In genomic region chr1:40399984-40400704, GRCh38 we compare ENCODE assay signal across 9 cellular contexts. TPM values are rescaled to one million over a fixed set of nuclear protein-coding genes. Genes with fewer than 3 reads are reported as not detected.
DNase-seq lines count a peak whose midpoint lies in the region; ATAC-seq and TF ChIP-seq lines count a peak whose summit lies in the region.
"Had no signal": no experiment of that assay in that cellular context is flagged by ENCODE, and none has a peak within 500 bp of the region (broad histone marks: within the 10 kb centered on the region; RNA-seq: fewer than 3 reads in every experiment).

No MANE protein-coding gene starts in this region.

- peak in 1 of 4 donors; percentile 22 for TF ChIP-seq POLR2A in esophagus squamous epithelium (IDR thresholded peaks at IDR 0.05)

- H3K4me1 Mint-ChIP-seq in CD4-positive, alpha-beta memory T cell: peaks cover 66 to 96% (median 82%) of the 10 kb centered on the region in 4 donors
- H3K4me1 Mint-ChIP-seq in endothelial cell (ENCODE audit: unreplicated experiment): no peaks in the 10 kb centered on the region

- H3K4me3 Mint-ChIP-seq in CD4-positive, alpha-beta memory T cell: peak overlapping the region; percentile 43 to 72 (median 65)
- H3K4me3 Mint-ChIP-seq in endothelial cell (ENCODE audit: unreplicated experiment): no peak overlapping the region

- ATAC-seq in GM19351 (IDR thresholded peaks at IDR 0.05; ENCODE audit: unreplicated experiment) (peak; percentile 80), HG03521 (IDR thresholded peaks at IDR 0.05; ENCODE audit: unreplicated experiment) (peak; percentile 45)

- intact Hi-C loops in CD4-positive, alpha-beta memory T cell (cut with micrococcal nuclease): no loop called here
- intact Hi-C loops in esophagus squamous epithelium (cut with DNase I): loop anchor here (10.0 kb wide), 1 partner anchor 255 kb away; no protein-coding TSS in a partner anchor

- peak overlapping the region; percentile 22 to 91 (median 82) for H3K27ac Mint-ChIP-seq in CD4-positive, alpha-beta memory T cell
- no peak overlapping the region for H3K27ac Mint-ChIP-seq in endothelial cell (ENCODE audit: unreplicated experiment)

- CTCF ChIA-PET in CD4-positive, alpha-beta memory T cell (lab: Charles Lee; ENCODE audit: partially characterized antibody): interaction anchor here (0.8 to 2.2 kb wide), 14 partner anchors 8 to 256 kb away, joined by 3 to 14 read pairs (median 4); no protein-coding TSS in a partner anchor

- no peak for TF ChIP-seq CTCF in esophagus squamous epithelium (IDR thresholded peaks at IDR 0.05)
- no peak for TF ChIP-seq CTCF in endothelial cell (IDR thresholded peaks at IDR 0.05; ENCODE audit: unreplicated experiment)
- TF ChIP-seq CTCF in BE2C (IDR thresholded peaks at IDR 0.05; ENCODE audit: low read depth, low read length): no peak

- POLR2A ChIA-PET in CD4-positive, alpha-beta memory T cell (lab: Charles Lee; ENCODE audit: partially characterized antibody): interaction anchor here (0.7 to 5.2 kb wide), 5 partner anchors 11 to 405 kb away, joined by 4 to 49 read pairs (median 36); partner anchors contain the start of gene SMAP2

- no peak overlapping the region for H3K4me3 ChIP-seq in CD4-positive, alpha-beta memory T cell (ENCODE audit: low read length in 2 of 2)
- H3K4me3 ChIP-seq in esophagus squamous epithelium (peak overlapping the region in 1 of 4 donors; percentile 16), BE2C (ENCODE audit: low read depth, low read length) (no peak overlapping the region)

- no peaks in the 10 kb centered on the region for H3K9me3 ChIP-seq in CD4-positive, alpha-beta memory T cell (ENCODE audit: control insufficient read depth in 1 of 2, low read length in 2 of 2)
- H3K9me3 ChIP-seq in esophagus squamous epithelium (no peaks in the 10 kb centered on the region), BE2C (no peaks in the 10 kb centered on the region)

- WGBS in esophagus squamous epithelium, 2 donors: 67 to 77% methylated on average over 4 of the region's 4 CpGs

- peaks cover 14 to 22% of the 10 kb centered on the region in 2 donors for H3K36me3 Mint-ChIP-seq in CD4-positive, alpha-beta memory T cell
- no peaks in the 10 kb centered on the region for H3K36me3 Mint-ChIP-seq in endothelial cell (ENCODE audit: low read depth, unreplicated experiment)

- H3K27me3 Mint-ChIP-seq in CD4-positive, alpha-beta memory T cell: no peaks in the 10 kb centered on the region
- H3K27me3 Mint-ChIP-seq in endothelial cell (ENCODE audit: unreplicated experiment): no peaks in the 10 kb centered on the region

- H3K27ac ChIP-seq in CD4-positive, alpha-beta memory T cell (ENCODE audit: low read depth, low read length): no peak overlapping the region
- peak overlapping the region in 3 of 4 donors; percentile 41 to 64 (median 47) for H3K27ac ChIP-seq in esophagus squamous epithelium

- no peak for DNase-seq in CD4-positive, alpha-beta memory T cell
- DNase-seq in esophagus squamous epithelium (lab: John Stamatoyannopoulos, UW) (no peak), NCI-H1092 treated with DMSO at 0.1 percent for 48 hours (lab: John Stamatoyannopoulos, UW) (no peak), endothelial cell (ENCODE audit: low spot score) (no peak), COLO829 (ENCODE audit: low spot score) (no peak), BE2C (no peak)
- DNase-seq: central memory CD4-positive, alpha-beta T cell had no signal

- no peaks in the 10 kb centered on the region for H3K27me3 ChIP-seq in CD4-positive, alpha-beta memory T cell (ENCODE audit: insufficient read depth, low read length)
- H3K27me3 ChIP-seq in esophagus squamous epithelium (no peaks in the 10 kb centered on the region), BE2C (no peaks in the 10 kb centered on the region)

- H3K4me1 ChIP-seq in CD4-positive, alpha-beta memory T cell (ENCODE audit: insufficient read depth, low read length): peaks cover 98% of the 10 kb centered on the region
- peaks cover 0 to 31% (median 0%) of the 10 kb centered on the region in 3 donors for H3K4me1 ChIP-seq in esophagus squamous epithelium
- no peaks in the 10 kb centered on the region for H3K4me1 ChIP-seq in BE2C

- H3K36me3 ChIP-seq in CD4-positive, alpha-beta memory T cell (ENCODE audit: insufficient read depth, low read length): no peaks in the 10 kb centered on the region
- H3K36me3 ChIP-seq in esophagus squamous epithelium (no peaks in the 10 kb centered on the region), BE2C (no peaks in the 10 kb centered on the region)

- peaks cover 0 to 2% (median 0%) of the 10 kb centered on the region in 8 donors for H3K9me3 Mint-ChIP-seq in CD4-positive, alpha-beta memory T cell
- no peaks in the 10 kb centered on the region for H3K9me3 Mint-ChIP-seq in endothelial cell (ENCODE audit: unreplicated experiment)

RNA-seq across cellular contexts. Expression of gene SMAP2, which starts 26.6 kb away (rescaled TPM):
- 100 to 1,000 TPM; 123 TPM for total RNA-seq in CD4-positive, alpha-beta memory T cell
- 100 to 1,000 TPM; 258 to 358 TPM for polyA plus RNA-seq in CD4-positive, alpha-beta memory T cell
- 10 to 100 TPM; 15.1 to 34.9 (median 23.8) TPM for total RNA-seq in esophagus squamous epithelium
- 12.1 TPM for total RNA-seq in endothelial cell (ENCODE audit: unreplicated experiment)
- polyA plus RNA-seq in BE2C (2012; ENCODE audit: insufficient read depth, insufficient read length, low read depth): 14.0 TPM

RNA-seq across cellular contexts. Expression of gene ZFP69B, which starts 50.1 kb away (rescaled TPM):
- 1 to 10 TPM; 7.5 to 7.9 TPM for total RNA-seq in CD4-positive, alpha-beta memory T cell
- polyA plus RNA-seq in CD4-positive, alpha-beta memory T cell: 1 to 10 TPM; 2.1 to 2.4 TPM
- 1 to 10 TPM in 1 of 4 donors, under 1 TPM in 3; 0.57 to 1.6 (median 0.70) TPM for total RNA-seq in esophagus squamous epithelium
- 4.0 TPM for total RNA-seq in endothelial cell (ENCODE audit: unreplicated experiment)
- 1.4 TPM for polyA plus RNA-seq in BE2C (2012; ENCODE audit: insufficient read depth, insufficient read length, low read depth)
